In genomic region chr1:64892576-64893573, GRCh38 we compare ENCODE assay signal across 9 cellular contexts.
A peak's percentile ranks its signal among the peaks of the same experiment; 100 is the strongest.
DNase-seq lines count a peak whose midpoint lies in the region; ATAC-seq and TF ChIP-seq lines count a peak whose summit lies in the region.
"Had no signal": no experiment of that assay in that cellular context is flagged by ENCODE, and none has a peak within 500 bp of the region (broad histone marks: within the 10 kb centered on the region; RNA-seq: fewer than 3 reads in every experiment).

No MANE protein-coding gene starts in this region.

- H3K4me1 Mint-ChIP-seq in nephron = peaks cover 85% of the 10 kb centered on the region

- CTCF ChIA-PET in HEK293 (lab: Yijun Ruan, JAX) = interaction anchor here (0.6 kb wide), 1 partner anchor 68 kb away, joined by 3 read pairs; no protein-coding TSS in a partner anchor

- peak overlapping the region; percentile 59 to 92 (median 69) for H3K27ac Mint-ChIP-seq in nephron

- TF ChIP-seq CTCF in HEK293 (tag by site-specific recombination; IDR thresholded peaks at IDR 0.05) (no peak), nephron (IDR thresholded peaks at IDR 0.05; ENCODE audit: unreplicated experiment in 3 of 3) (no peak)

- peak; percentile 33 for DNase-seq in EH (ENCODE audit: low read depth)
- DNase-seq in dermis blood vessel endothelial cell = peak; percentile 37
- DNase-seq in NCI-H82 (lab: John Stamatoyannopoulos, UW) = no peak
- no peak for DNase-seq in HuH-7 (ENCODE audit: low spot score)
- DNase-seq: stimulated activated CD4-positive, alpha-beta T cell treated with anti-CD3 and anti-CD28 coated beads, Interleukin-15, amount 100 ng/mL, for 24 hours had no signal

- H3K4me3 ChIP-seq in HEK293 (ENCODE audit: low read depth, low read length) = no peak overlapping the region
- H3K4me3 ChIP-seq: esophagus muscularis mucosa had no signal

- no peaks in the 10 kb centered on the region for H3K9me3 ChIP-seq in HEK293 (ENCODE audit: control insufficient read depth, insufficient read depth, low read depth, low read length)
- H3K9me3 ChIP-seq: esophagus muscularis mucosa had no signal

- H3K4me3 Mint-ChIP-seq in nephron = no peak overlapping the region

- POLR2A ChIA-PET in HEK293 (lab: Yijun Ruan, JAX) = no interaction called here

- no peaks in the 10 kb centered on the region for H3K36me3 ChIP-seq in HEK293 (ENCODE audit: control insufficient read depth in 2 of 2, insufficient read depth in 1 of 2, low read length in 2 of 2)
- H3K36me3 ChIP-seq: esophagus muscularis mucosa had no signal

- H3K36me3 Mint-ChIP-seq in nephron (ENCODE audit: low read depth) = no peaks in the 10 kb centered on the region

- no peak for ATAC-seq in HG03439 (IDR thresholded peaks at IDR 0.05; ENCODE audit: unreplicated experiment)

- no peak overlapping the region for H3K27ac ChIP-seq in HEK293 (ENCODE audit: extremely low read depth, low read depth, low read length)

- no peaks in the 10 kb centered on the region for H3K9me3 Mint-ChIP-seq in nephron

- H3K27me3 Mint-ChIP-seq in nephron (ENCODE audit: low read depth) = no peaks in the 10 kb centered on the region

- peaks cover 18% of the 10 kb centered on the region for H3K4me1 ChIP-seq in HEK293 (ENCODE audit: control insufficient read depth, insufficient read depth, low read length)

TF ChIP-seq in HEK293, 187 proteins besides CTCF, POLR2A, EP300 and RAD21:
- TF ChIP-seq ZNF366 (tag by site-specific recombination; conservative IDR thresholded peaks at IDR 0.05) (0 out of 2 replicates have a peak, but pooled peaks have one; percentile 27), ZSCAN16 (tag by site-specific recombination; IDR thresholded peaks at IDR 0.05) (peak; percentile 94), ZNF544 (tag by site-specific recombination; IDR thresholded peaks at IDR 0.05) (no peak), ZIC2 (tag by site-specific recombination; IDR thresholded peaks at IDR 0.05) (peak; percentile 58), ZBTB8A (tag by site-specific recombination; IDR thresholded peaks at IDR 0.05) (no peak), ZNF24 (tag by site-specific recombination; IDR thresholded peaks at IDR 0.05) (no peak), PRDM10 (tag by site-specific recombination; IDR thresholded peaks at IDR 0.05) (0 out of 2 replicates have a peak, but pooled peaks have one; percentile 23), ZNF600 (tag by site-specific recombination; IDR thresholded peaks at IDR 0.05) (0 out of 2 replicates have a peak, but pooled peaks have one; percentile 24), MYNN (tag by site-specific recombination; IDR thresholded peaks at IDR 0.05; ENCODE audit: borderline replicate concordance) (peak; percentile 54; the same call in 1 of the 2 replicates)
TF ChIP-seq in HEK293: peak in this region for 6.

Comparison
In these comparisons a context has a peak if more than half of its experiments do, and no peak if none do; other contexts are left out.
1. DNase-seq: peak in EH (single experiment) and dermis blood vessel endothelial cell (single experiment); none in NCI-H82 (single experiment) and HuH-7 (single experiment).